Comparison of ENCODE assay signal across 8 cellular contexts in the genomic region with DNA sequence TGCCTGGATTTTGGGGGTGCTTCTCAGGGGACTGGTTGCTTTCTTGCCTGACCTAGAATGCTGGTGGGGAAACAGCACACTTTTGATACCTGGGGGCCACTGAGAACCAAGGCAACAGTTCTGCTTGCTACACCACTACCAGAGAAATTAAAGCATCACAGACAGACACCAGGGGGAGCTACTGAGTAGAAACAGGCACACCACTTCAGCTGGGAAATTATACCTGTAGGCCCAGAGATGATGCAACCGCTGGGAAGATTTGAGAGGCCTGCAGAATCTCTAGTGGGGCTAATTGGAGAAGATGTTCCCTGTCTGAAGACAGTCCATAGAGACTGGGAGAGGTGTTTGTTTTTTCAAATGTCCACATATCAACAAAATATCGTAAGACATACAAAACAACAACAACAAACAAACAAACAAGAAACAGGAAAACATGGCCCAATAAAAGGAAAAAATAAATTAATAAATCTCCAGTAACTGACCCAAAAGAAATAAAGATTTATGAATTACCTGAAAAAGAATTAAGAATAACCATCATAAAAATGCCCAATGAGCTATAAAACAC.
DNase-seq lines count a peak whose midpoint lies in the region; ATAC-seq and TF ChIP-seq lines count a peak whose summit lies in the region.

No MANE protein-coding gene starts in this region.

- H3K4me1 ChIP-seq in heart right ventricle: peaks cover 0 to 2% (median 0%) of the 10 kb centered on the region in 9 donors

- intact Hi-C loops in heart right ventricle (cut with DNase I): loop anchor here in 5 of 10 donors (1.0 to 5.0 kb wide), 4 partner anchors 32 to 34 kb away; no protein-coding TSS in a partner anchor

- H3K27me3 ChIP-seq in heart right ventricle: peaks cover 0 to 9% (median 0%) of the 10 kb centered on the region in 7 donors

- ATAC-seq in HG03097 (IDR thresholded peaks at IDR 0.05; ENCODE audit: low FRiP score, unreplicated experiment): peak; percentile 68
- peak in 3 of 8 donors; percentile 29 to 54 (median 53) for ATAC-seq in heart right ventricle
- no peak for ATAC-seq in GM19328 (IDR thresholded peaks at IDR 0.05; ENCODE audit: unreplicated experiment)

- peak; percentile 40 to 72 (median 66) for TF ChIP-seq CTCF in heart right ventricle (IDR thresholded peaks at IDR 0.05)

- peak; percentile 8 for DNase-seq in activated naive CD4-positive, alpha-beta T cell treated with Interleukin-2 at 50 U/mL for 16 hours
- no peak for DNase-seq in activated naive CD4-positive, alpha-beta T cell (lab: John Stamatoyannopoulos, UW)
- DNase-seq in NCI-H446 (lab: John Stamatoyannopoulos, UW): peak; percentile 6 to 51
- DNase-seq in activated CD8-positive, alpha-beta memory T cell treated with anti-CD3 and anti-CD28 coated beads for 48 hours (ENCODE audit: low read depth in 2 of 3, low spot score in 2 of 3): peak in 2 of 3 experiments; percentile 3 to 50
- DNase-seq in heart right ventricle: peak in 1 of 2 donors; percentile 50
- DNase-seq in renal cortical epithelial cell (ENCODE audit: low read depth): peak; percentile 72

- no peak overlapping the region for H3K4me3 ChIP-seq in heart right ventricle

- 64 to 66% methylated on average over 2 of the region's 2 CpGs for WGBS in heart right ventricle, 2 donors

- no peak overlapping the region for H3K27ac ChIP-seq in heart right ventricle

- peaks cover 0 to 12% (median 0%) of the 10 kb centered on the region in 11 donors for H3K9me3 ChIP-seq in heart right ventricle

- no peaks in the 10 kb centered on the region for H3K36me3 ChIP-seq in heart right ventricle

Comparison
In these comparisons a context has a peak if more than half of its experiments do, and no peak if none do; other contexts are left out.
1. DNase-seq: peak in activated naive CD4-positive, alpha-beta T cell treated with Interleukin-2 at 50 U/mL for 16 hours (single experiment), NCI-H446 (2 of 2), activated CD8-positive, alpha-beta memory T cell treated with anti-CD3 and anti-CD28 coated beads for 48 hours (2 of 3) and renal cortical epithelial cell (single experiment); none in activated naive CD4-positive, alpha-beta T cell (0 of 4).